In genomic region chr9:136110082-136111061, GRCh38 we compare ENCODE assay signal across 8 cellular contexts. TPM values are rescaled to one million over a fixed set of nuclear protein-coding genes. Genes with fewer than 3 reads are reported as not detected.
DNase-seq lines count a peak whose midpoint lies in the region; ATAC-seq lines count a peak whose summit lies in the region.

No MANE protein-coding gene starts in this region.

- H3K4me3 ChIP-seq in Karpas-422 (ENCODE audit: low read length), result peak overlapping the region; percentile 43; the same call in 1 of the 2 replicates
- peak overlapping the region; percentile 44 for H3K4me3 ChIP-seq in iPS-18c (ENCODE audit: insufficient read depth, low read depth, low read length)

- peak; percentile 2 for ATAC-seq in activated naive CD8-positive, alpha-beta T cell treated with anti-CD3 and anti-CD28 coated beads, Interleukin-2, amount 10 ng/mL, durations not matched to agents 7 days and 5 days (ENCODE audit: low read depth)
- ATAC-seq in stimulated activated memory B cell treated with anti-CD40 and anti-IgM and Interleukin-4, amounts not matched to agents 10 μg/mL and 1 μg/mL and 100 μg/mL, for 72 hours, result no peak
- no peak for ATAC-seq in HG02870 (IDR thresholded peaks at IDR 0.05; ENCODE audit: unreplicated experiment)

- H3K36me3 ChIP-seq in Karpas-422 (ENCODE audit: insufficient read depth, low read length), result no peaks in the 10 kb centered on the region

- H3K4me3 Mint-ChIP-seq in activated naive CD8-positive, alpha-beta T cell treated with anti-CD3 and anti-CD28 coated beads, Interleukin-2, amount 10 ng/mL, durations not matched to agents 7 days and 5 days, result peak overlapping the region; percentile 93
- peak overlapping the region; percentile 80 for H3K4me3 Mint-ChIP-seq in stimulated activated memory B cell treated with anti-CD40 and anti-IgM and Interleukin-4, amounts not matched to agents 10 μg/mL and 1 μg/mL and 100 μg/mL, for 72 hours

- no peaks in the 10 kb centered on the region for H3K9me2 ChIP-seq in Karpas-422 (replicated peaks; ENCODE audit: insufficient read depth, low read length)

- no peaks in the 10 kb centered on the region for H3K27me3 ChIP-seq in Karpas-422 (ENCODE audit: low read length)

- H3K9me3 ChIP-seq in Karpas-422 (ENCODE audit: low read length) (no peaks in the 10 kb centered on the region), iPS-18c (ENCODE audit: control insufficient read depth, insufficient read depth, low read length) (no peaks in the 10 kb centered on the region)

- peak overlapping the region; percentile 89 for H3K27ac Mint-ChIP-seq in activated naive CD8-positive, alpha-beta T cell treated with anti-CD3 and anti-CD28 coated beads, Interleukin-2, amount 10 ng/mL, durations not matched to agents 7 days and 5 days
- H3K27ac Mint-ChIP-seq in stimulated activated memory B cell treated with anti-CD40 and anti-IgM and Interleukin-4, amounts not matched to agents 10 μg/mL and 1 μg/mL and 100 μg/mL, for 72 hours, result peak overlapping the region; percentile 85

- peak overlapping the region; percentile 53 for H3K4me2 ChIP-seq in Karpas-422 (ENCODE audit: low read depth, low read length, poor library complexity, severe bottlenecking)

- no peaks in the 10 kb centered on the region for H3K9me3 Mint-ChIP-seq in activated naive CD8-positive, alpha-beta T cell treated with anti-CD3 and anti-CD28 coated beads, Interleukin-2, amount 10 ng/mL, durations not matched to agents 7 days and 5 days
- H3K9me3 Mint-ChIP-seq in stimulated activated memory B cell treated with anti-CD40 and anti-IgM and Interleukin-4, amounts not matched to agents 10 μg/mL and 1 μg/mL and 100 μg/mL, for 72 hours, result no peaks in the 10 kb centered on the region

- peak; percentile 26 for DNase-seq in GDM1 (lab: John Stamatoyannopoulos, UW)
- DNase-seq in Karpas-422, result no peak
- DNase-seq in activated naive CD8-positive, alpha-beta T cell treated with anti-CD3 and anti-CD28 coated beads, Interleukin-2, amount 10 ng/mL, durations not matched to agents 7 days and 5 days, result peak; percentile 59
- DNase-seq in NCI-H2107 (lab: John Stamatoyannopoulos, UW), result no peak
- DNase-seq in GM19238 (ENCODE audit: insufficient read length, low spot score), result no peak

- peaks cover 9% of the 10 kb centered on the region for H3K36me3 Mint-ChIP-seq in activated naive CD8-positive, alpha-beta T cell treated with anti-CD3 and anti-CD28 coated beads, Interleukin-2, amount 10 ng/mL, durations not matched to agents 7 days and 5 days
- no peaks in the 10 kb centered on the region for H3K36me3 Mint-ChIP-seq in stimulated activated memory B cell treated with anti-CD40 and anti-IgM and Interleukin-4, amounts not matched to agents 10 μg/mL and 1 μg/mL and 100 μg/mL, for 72 hours

- peaks cover 21% of the 10 kb centered on the region for H3K4me1 ChIP-seq in Karpas-422 (ENCODE audit: low read length)

- H3K9ac ChIP-seq in Karpas-422 (ENCODE audit: low read length), result no peak overlapping the region

- no peak overlapping the region for H3K27ac ChIP-seq in Karpas-422 (ENCODE audit: low read length)

- 0 out of 2 replicates have a peak, but pooled peaks cover 6% of the 10 kb centered on the region for H4K20me1 ChIP-seq in Karpas-422 (ENCODE audit: insufficient read depth, low read depth, low read length)

- H3K79me2 ChIP-seq in Karpas-422 (ENCODE audit: low read length), result no peaks in the 10 kb centered on the region

- H3K27me3 Mint-ChIP-seq in activated naive CD8-positive, alpha-beta T cell treated with anti-CD3 and anti-CD28 coated beads, Interleukin-2, amount 10 ng/mL, durations not matched to agents 7 days and 5 days, result no peaks in the 10 kb centered on the region
- H3K27me3 Mint-ChIP-seq in stimulated activated memory B cell treated with anti-CD40 and anti-IgM and Interleukin-4, amounts not matched to agents 10 μg/mL and 1 μg/mL and 100 μg/mL, for 72 hours, result no peaks in the 10 kb centered on the region

- H3K4me1 Mint-ChIP-seq in activated naive CD8-positive, alpha-beta T cell treated with anti-CD3 and anti-CD28 coated beads, Interleukin-2, amount 10 ng/mL, durations not matched to agents 7 days and 5 days, result peaks cover 42% of the 10 kb centered on the region
- H3K4me1 Mint-ChIP-seq in stimulated activated memory B cell treated with anti-CD40 and anti-IgM and Interleukin-4, amounts not matched to agents 10 μg/mL and 1 μg/mL and 100 μg/mL, for 72 hours, result peaks cover 61% of the 10 kb centered on the region

- no peak overlapping the region for H2AFZ ChIP-seq in Karpas-422 (ENCODE audit: low read length)

- POLR2A ChIA-PET in activated naive CD8-positive, alpha-beta T cell treated with anti-CD3 and anti-CD28 coated beads, Interleukin-2, amount 10 ng/mL, durations not matched to agents 7 days and 5 days (lab: Charles Lee), result interaction anchor here (0.7 to 8.4 kb wide), 5 partner anchors 8 to 293 kb away, joined by 3 to 164 read pairs (median 8); partner anchors contain the start of genes NACC2 and TMEM250

RNA-seq across cellular contexts. Expression of gene TMEM250, which starts 8.3 kb away (rescaled TPM):
- total RNA-seq in Karpas-422 (2014; rRNA removed; shearing (Covaris generic); ENCODE audit: low replicate concordance), result 15.1 and 40.9 TPM in 2 replicates
- total RNA-seq in activated naive CD8-positive, alpha-beta T cell treated with anti-CD3 and anti-CD28 coated beads, Interleukin-2, amount 10 ng/mL, durations not matched to agents 7 days and 5 days, result 10 to 100 TPM; 45.3 to 45.9 TPM

RNA-seq across cellular contexts. Expression of gene NACC2, which starts 15.3 kb away (rescaled TPM):
- not detected in 2 replicates for total RNA-seq in Karpas-422 (2014; rRNA removed; shearing (Covaris generic); ENCODE audit: low replicate concordance)
- 10 to 100 TPM; 10.5 to 11.2 TPM for total RNA-seq in activated naive CD8-positive, alpha-beta T cell treated with anti-CD3 and anti-CD28 coated beads, Interleukin-2, amount 10 ng/mL, durations not matched to agents 7 days and 5 days

Comparison
In these comparisons a context has a peak if more than half of its experiments do, and no peak if none do; other contexts are left out.
1. DNase-seq: peak in GDM1 (single experiment) and activated naive CD8-positive, alpha-beta T cell treated with anti-CD3 and anti-CD28 coated beads, Interleukin-2, amount 10 ng/mL, durations not matched to agents 7 days and 5 days (single experiment); none in Karpas-422 (single experiment), NCI-H2107 (single experiment) and GM19238 (single experiment).
2. RNA of gene NACC2, which starts 15.3 kb away (total RNA-seq): 10.5 to 11.2 TPM in activated naive CD8-positive, alpha-beta T cell treated with anti-CD3 and anti-CD28 coated beads, Interleukin-2, amount 10 ng/mL, durations not matched to agents 7 days and 5 days; not detected in Karpas-422; every median in the first group is over 10 times any median in the second.